In genomic region chr18:35609236-35609635, GRCh38 we compare ENCODE assay signal across 17 cellular contexts.
"Had no signal": no experiment of that assay in that cellular context is flagged by ENCODE, and none has a peak within 500 bp of the region (broad histone marks: within the 10 kb centered on the region; RNA-seq: fewer than 3 reads in every experiment).

No MANE protein-coding gene starts in this region.

- H3K4me3 ChIP-seq: coronary artery, gastrocnemius medialis, left ventricle myocardium inferior, lung, sigmoid colon, skin epidermis had no signal

- ATAC-seq: gastrocnemius medialis, left cardiac atrium had no signal

- H3K4me1 ChIP-seq: parathyroid adenoma had no signal

- H3K9ac ChIP-seq: parathyroid adenoma had no signal

- H3K36me3 ChIP-seq: gastrocnemius medialis, left ventricle myocardium inferior, sigmoid colon had no signal

- H3K9me3 ChIP-seq: gastrocnemius medialis, left ventricle myocardium inferior, sigmoid colon had no signal

- DNase-seq: effector CD4-positive, alpha-beta T cell; gastrocnemius medialis; immature natural killer cell; left cardiac atrium; left ventricle myocardium inferior; mesenchymal stem cell; midbrain; occipital lobe; sigmoid colon; stimulated activated CD4-positive, alpha-beta T cell treated with anti-CD3 and anti-CD28 coated beads, Interleukin-12 subunit alpha, Interleukin-12 subunit beta, amount 100 ng/mL, for 4 hours; stimulated activated naive CD4-positive, alpha-beta T cell treated with Interleukin-2 at 50 U/mL for 16 hours; trophoblast cell had no signal

- FAIRE-seq: keratinocyte had no signal

- H3K27ac ChIP-seq: coronary artery, gastrocnemius medialis, left ventricle myocardium inferior, parathyroid adenoma, sigmoid colon, skin epidermis had no signal
